Comparison of ENCODE assay signal across 34 cellular contexts in genomic region chr2:6089474-6089873, GRCh38.
"Had no signal": no experiment of that assay in that cellular context is flagged by ENCODE, and none has a peak within 500 bp of the region (broad histone marks: within the 10 kb centered on the region; RNA-seq: fewer than 3 reads in every experiment).

No MANE protein-coding gene starts in this region.

- H3K9ac ChIP-seq: SK-N-SH had no signal

- H3K4me2 ChIP-seq: SK-N-SH had no signal

- H3K27ac Mint-ChIP-seq: activated CD4-positive, alpha-beta T cell treated with anti-CD3 and anti-CD28 coated beads, Interleukin-2, amount 10 ng/mL, durations not matched to agents 7 days and 5 days; activated naive CD4-positive, alpha-beta T cell treated with anti-CD3 and anti-CD28 coated beads for 36 hours; activated naive CD4-positive, alpha-beta T cell treated with anti-CD3 and anti-CD28 coated beads, Interleukin-2, amount 50 U/mL, for 72 hours; activated naive CD8-positive, alpha-beta T cell treated with anti-CD3 and anti-CD28 coated beads, Interleukin-2, amount 50 U/mL, for 24 hours; activated T-helper 1 cell treated with anti-CD3 and anti-CD28 coated beads, Interleukin-12 subunit alpha, Interleukin-12 subunit beta, Interleukin-2, Interleukin-4 antibody, amounts not matched to agents 30 ng/mL and 10 ng/mL and 1 ng/mL, durations not matched to agents 14 hours and 24 hours and 36 hours; T-helper 1 cell treated with Interleukin-12 subunit alpha and Interleukin-12 subunit beta and Interleukin-4 antibody, amounts not matched to agents 30 μg/mL and 1 μg/mL, for 36 hours; T-helper 2 cell treated with Interferon-gamma antibody and Interleukin-4, amounts not matched to agents 5 μg/mL and 100 μg/mL, for 36 hours had no signal

- DNase-seq: activated CD4-positive, alpha-beta T cell treated with anti-CD3 and anti-CD28 coated beads, Interleukin-2, amount 10 ng/mL, durations not matched to agents 7 days and 5 days; activated CD4-positive, alpha-beta T cell treated with anti-CD3 and anti-CD28 coated beads, Interleukin-2, amount 50 U/mL, for 48 hours; activated CD8-positive, alpha-beta memory T cell treated with anti-CD3 and anti-CD28 coated beads, Interleukin-2, amount 50 U/mL, for 4 hours; activated gamma-delta T cell treated with Interleukin-2 at 50 U/mL for 16 hours; activated naive CD4-positive, alpha-beta T cell treated with anti-CD3 and anti-CD28 coated beads for 36 hours; activated naive CD8-positive, alpha-beta T cell treated with anti-CD3 and anti-CD28 coated beads, Interleukin-2, amount 50 U/mL, for 24 hours; activated T-cell treated with anti-CD3 and anti-CD28 coated beads for 4 hours; activated T-cell treated with anti-CD3 and anti-CD28 coated beads, Interleukin-2, amount 50 U/mL, for 4 hours; anterior cingulate cortex; caudate nucleus; cerebellar nuclear complex; NCI-H1048; NCI-H1105 treated with DMSO at 0.1 percent for 48 hours; NCI-H1436; NCI-H187; NCI-H2029 treated with DMSO at 0.1 percent for 48 hours; NCI-H2107; NCI-H2171; NCI-H2227 treated with DMSO at 0.1 percent for 48 hours; NCI-H446 treated with DMSO at 0.1 percent for 48 hours; NCI-H524; NCI-H69; NCI-H82; PC-3; Peyer's patch; RPMI8226; SHP77 treated with DMSO at 0.1 percent for 48 hours; SK-N-SH had no signal

- H3K4me1 ChIP-seq: Peyer's patch, SJSA1 had no signal

- H3K9me3 Mint-ChIP-seq: activated naive CD4-positive, alpha-beta T cell treated with anti-CD3 and anti-CD28 coated beads for 36 hours; activated naive CD8-positive, alpha-beta T cell treated with anti-CD3 and anti-CD28 coated beads, Interleukin-2, amount 50 U/mL, for 24 hours; activated T-helper 1 cell treated with anti-CD3 and anti-CD28 coated beads, Interleukin-12 subunit alpha, Interleukin-12 subunit beta, Interleukin-2, Interleukin-4 antibody, amounts not matched to agents 30 ng/mL and 10 ng/mL and 1 ng/mL, durations not matched to agents 14 hours and 24 hours and 36 hours; T-helper 1 cell treated with Interleukin-12 subunit alpha and Interleukin-12 subunit beta and Interleukin-4 antibody, amounts not matched to agents 30 μg/mL and 1 μg/mL, for 36 hours; T-helper 2 cell treated with Interferon-gamma antibody and Interleukin-4, amounts not matched to agents 5 μg/mL and 100 μg/mL, for 36 hours had no signal

- H3K27ac ChIP-seq: Peyer's patch, SJSA1 had no signal

- H3K27me3 Mint-ChIP-seq: activated CD4-positive, alpha-beta T cell treated with anti-CD3 and anti-CD28 coated beads, Interleukin-2, amount 10 ng/mL, durations not matched to agents 7 days and 5 days; activated naive CD8-positive, alpha-beta T cell treated with anti-CD3 and anti-CD28 coated beads, Interleukin-2, amount 50 U/mL, for 24 hours; brain had no signal

- H3K36me3 ChIP-seq: Peyer's patch, SJSA1 had no signal

- ATAC-seq: activated naive CD4-positive, alpha-beta T cell treated with anti-CD3 and anti-CD28 coated beads, Interleukin-2, amount 50 U/mL, for 72 hours; activated naive CD8-positive, alpha-beta T cell treated with anti-CD3 and anti-CD28 coated beads, Interleukin-2, amount 50 U/mL, for 24 hours; activated T-cell treated with anti-CD3 and anti-CD28 coated beads, Interleukin-2, amount 50 U/mL, for 4 hours; PC-3 had no signal

- H3K27me3 ChIP-seq: Peyer's patch, SJSA1 had no signal

- H3K4me3 ChIP-seq: Peyer's patch, SJSA1 had no signal

- H3K4me3 Mint-ChIP-seq: activated CD4-positive, alpha-beta T cell treated with anti-CD3 and anti-CD28 coated beads, Interleukin-2, amount 10 ng/mL, durations not matched to agents 7 days and 5 days; activated naive CD4-positive, alpha-beta T cell treated with anti-CD3 and anti-CD28 coated beads for 36 hours; activated naive CD8-positive, alpha-beta T cell treated with anti-CD3 and anti-CD28 coated beads, Interleukin-2, amount 50 U/mL, for 24 hours; activated T-cell treated with anti-CD3 and anti-CD28 coated beads, Interleukin-2, amount 50 U/mL, for 4 hours; activated T-helper 1 cell treated with anti-CD3 and anti-CD28 coated beads, Interleukin-12 subunit alpha, Interleukin-12 subunit beta, Interleukin-2, Interleukin-4 antibody, amounts not matched to agents 30 ng/mL and 10 ng/mL and 1 ng/mL, durations not matched to agents 14 hours and 24 hours and 36 hours; brain; T-helper 1 cell treated with Interleukin-12 subunit alpha and Interleukin-12 subunit beta and Interleukin-4 antibody, amounts not matched to agents 30 μg/mL and 1 μg/mL, for 36 hours; T-helper 2 cell treated with Interferon-gamma antibody and Interleukin-4, amounts not matched to agents 5 μg/mL and 100 μg/mL, for 36 hours had no signal

- H3K9me3 ChIP-seq: Peyer's patch, SJSA1, SK-N-SH had no signal

- H3K9me2 ChIP-seq: SK-N-SH had no signal

- H3K4me1 Mint-ChIP-seq: activated CD4-positive, alpha-beta T cell treated with anti-CD3 and anti-CD28 coated beads, Interleukin-2, amount 10 ng/mL, durations not matched to agents 7 days and 5 days; activated naive CD8-positive, alpha-beta T cell treated with anti-CD3 and anti-CD28 coated beads, Interleukin-2, amount 50 U/mL, for 24 hours had no signal
